ENCODE assay signal across 1 cellular context in genomic region chr4:2869659-2870058, GRCh38.
TF ChIP-seq lines count a peak whose summit lies in the region.

No MANE protein-coding gene starts in this region.

TF ChIP-seq in GM23338, 12 proteins besides CTCF, POLR2A, EP300 and RAD21 (continued from another document):
- no peak for TF ChIP-seq REST (IDR thresholded peaks at IDR 0.05; ENCODE audit: unreplicated experiment)
TF ChIP-seq in GM23338: peak in this region for 0.
